ENCODE assay signal across 8 cellular contexts in genomic region chr14:47917344-47917954, GRCh38.
DNase-seq lines count a peak whose midpoint lies in the region; ATAC-seq and TF ChIP-seq lines count a peak whose summit lies in the region.

No MANE protein-coding gene starts in this region.

- H3K27me3 ChIP-seq in cardiac muscle cell (no peaks in the 10 kb centered on the region), esophagus muscularis mucosa (no peaks in the 10 kb centered on the region)

- no peak overlapping the region for H3K4me3 Mint-ChIP-seq in stimulated activated effector memory CD8-positive, alpha-beta T cell treated with anti-CD3 and anti-CD28 coated beads, Interleukin-12 subunit alpha, Interleukin-12 subunit beta, amount 100 ng/mL, for 72 hours

- no peak overlapping the region for H3K4me3 ChIP-seq in cardiac muscle cell
- no peak overlapping the region for H3K4me3 ChIP-seq in esophagus muscularis mucosa
- H3K4me3 ChIP-seq in retinal pigment epithelial cell (ENCODE audit: low read length): no peak overlapping the region

- intact Hi-C loops in left cardiac atrium (cut with DNase I) (loop anchor here (5.0 to 10.0 kb wide), 2 partner anchors 1257 to 1390 kb away; no protein-coding TSS in a partner anchor), esophagus muscularis mucosa (cut with DNase I) (loop anchor here (5.0 to 10.0 kb wide), 2 partner anchors 480 to 1257 kb away; no protein-coding TSS in a partner anchor)

- H3K9me3 ChIP-seq in cardiac muscle cell (ENCODE audit: low read depth) (no peaks in the 10 kb centered on the region), esophagus muscularis mucosa (no peaks in the 10 kb centered on the region)

- 58% methylated on average over 5 of the region's 5 CpGs for WGBS in esophagus muscularis mucosa

- H3K36me3 Mint-ChIP-seq in stimulated activated effector memory CD8-positive, alpha-beta T cell treated with anti-CD3 and anti-CD28 coated beads, Interleukin-12 subunit alpha, Interleukin-12 subunit beta, amount 100 ng/mL, for 72 hours: no peaks in the 10 kb centered on the region

- H3K4me1 Mint-ChIP-seq in stimulated activated effector memory CD8-positive, alpha-beta T cell treated with anti-CD3 and anti-CD28 coated beads, Interleukin-12 subunit alpha, Interleukin-12 subunit beta, amount 100 ng/mL, for 72 hours: no peaks in the 10 kb centered on the region

- TF ChIP-seq POLR2A in esophagus muscularis mucosa (IDR thresholded peaks at IDR 0.05; ENCODE audit: low read depth): no peak

- no peak overlapping the region for H3K27ac Mint-ChIP-seq in stimulated activated effector memory CD8-positive, alpha-beta T cell treated with anti-CD3 and anti-CD28 coated beads, Interleukin-12 subunit alpha, Interleukin-12 subunit beta, amount 100 ng/mL, for 72 hours

- no peaks in the 10 kb centered on the region for H3K36me3 ChIP-seq in cardiac muscle cell
- H3K36me3 ChIP-seq in esophagus muscularis mucosa: no peaks in the 10 kb centered on the region

- H3K27ac ChIP-seq in cardiac muscle cell (no peak overlapping the region), esophagus muscularis mucosa (replicated peaks in 1 of 4) (no peak overlapping the region)

- peak; percentile 8 to 46 for DNase-seq in cardiac muscle cell (ENCODE audit: low read depth in 1 of 2, low spot score in 1 of 2)
- DNase-seq in left cardiac atrium: no peak
- peak; percentile 76 for DNase-seq in NCI-H69 (lab: John Stamatoyannopoulos, UW)
- no peak for DNase-seq in esophagus muscularis mucosa (ENCODE audit: extremely low spot score)
- DNase-seq in retinal pigment epithelial cell (ENCODE audit: low read depth): no peak
- no peak for DNase-seq in stimulated activated effector memory CD8-positive, alpha-beta T cell treated with anti-CD3 and anti-CD28 coated beads, Interleukin-12 subunit alpha, Interleukin-12 subunit beta, amount 100 ng/mL, for 72 hours (ENCODE audit: low spot score in 2 of 2)
- DNase-seq in DMS79 treated with DMSO at 0.1 percent for 48 hours (lab: John Stamatoyannopoulos, UW): no peak

- no peak for TF ChIP-seq EP300 in esophagus muscularis mucosa (IDR thresholded peaks at IDR 0.05)

- H3K4me1 ChIP-seq in cardiac muscle cell (ENCODE audit: low read depth) (no peaks in the 10 kb centered on the region), esophagus muscularis mucosa (peaks cover 0 to 3% (median 0%) of the 10 kb centered on the region in 4 donors)

- no peak for ATAC-seq in left cardiac atrium
- ATAC-seq in GM21390 (IDR thresholded peaks at IDR 0.05; ENCODE audit: unreplicated experiment): no peak
- ATAC-seq in stimulated activated effector memory CD8-positive, alpha-beta T cell treated with anti-CD3 and anti-CD28 coated beads, Interleukin-12 subunit alpha, Interleukin-12 subunit beta, amount 100 ng/mL, for 72 hours: no peak

- H3K9me3 Mint-ChIP-seq in stimulated activated effector memory CD8-positive, alpha-beta T cell treated with anti-CD3 and anti-CD28 coated beads, Interleukin-12 subunit alpha, Interleukin-12 subunit beta, amount 100 ng/mL, for 72 hours: peaks cover 16% of the 10 kb centered on the region

- TF ChIP-seq CTCF in cardiac muscle cell (IDR thresholded peaks at IDR 0.05; ENCODE audit: low read depth, low read length) (peak; percentile 43), esophagus muscularis mucosa (IDR thresholded peaks at IDR 0.05) (peak in 2 of 3 experiments; percentile 18 to 53), retinal pigment epithelial cell (conservative IDR thresholded peaks at IDR 0.05; ENCODE audit: low read depth, low read length) (peak; percentile 65)

Comparison
In these comparisons a context has a peak if more than half of its experiments do, and no peak if none do; other contexts are left out.
1. DNase-seq: peak in cardiac muscle cell (2 of 2) and NCI-H69 (single experiment); none in left cardiac atrium (single experiment), esophagus muscularis mucosa (single experiment), retinal pigment epithelial cell (single experiment), stimulated activated effector memory CD8-positive, alpha-beta T cell treated with anti-CD3 and anti-CD28 coated beads, Interleukin-12 subunit alpha, Interleukin-12 subunit beta, amount 100 ng/mL, for 72 hours (0 of 2) and DMS79 treated with DMSO at 0.1 percent for 48 hours (single experiment).
2. Peak in every context shown above with its lines, with median percentiles within 50 percentile points of each other: CTCF ChIP-seq.